In the genomic region with DNA sequence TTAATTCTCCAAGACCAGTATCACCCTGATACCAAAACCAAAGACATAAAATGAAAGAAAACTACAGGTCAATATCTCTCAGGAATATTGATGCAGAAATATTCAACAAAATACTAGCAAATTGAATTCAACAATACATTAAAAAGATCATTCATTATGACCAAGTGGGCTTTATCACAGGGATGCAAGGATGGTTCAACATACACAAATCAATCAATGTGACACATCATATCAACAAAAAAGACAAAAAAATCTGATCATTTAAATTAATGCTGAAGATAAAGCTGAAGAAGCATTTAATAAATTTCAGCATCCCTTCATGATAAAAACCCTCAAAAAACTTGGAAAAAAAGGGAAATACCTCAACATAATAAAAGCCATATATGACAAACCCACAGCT, we compare ENCODE assay signal across 10 cellular contexts.
"Had no signal": no experiment of that assay in that cellular context is flagged by ENCODE, and none has a peak within 500 bp of the region (broad histone marks: within the 10 kb centered on the region; RNA-seq: fewer than 3 reads in every experiment).

No MANE protein-coding gene starts in this region.

- H3K9ac ChIP-seq: KMS-11 had no signal

- H2AFZ ChIP-seq: GM23338 had no signal

- H3K27ac ChIP-seq: KMS-11 had no signal

- ATAC-seq: GM23338 had no signal

- H3K4me3 ChIP-seq: GM23338 had no signal

- FAIRE-seq: H1, H54, HTR-8/SVneo had no signal

- H3K4me2 ChIP-seq: GM23338, KMS-11 had no signal

- DNase-seq: H9, HCEC 1CT, HFFc6, IMR-90, KBM-7 had no signal
